8 cellular contexts compared by ENCODE assay signal in the genomic region with DNA sequence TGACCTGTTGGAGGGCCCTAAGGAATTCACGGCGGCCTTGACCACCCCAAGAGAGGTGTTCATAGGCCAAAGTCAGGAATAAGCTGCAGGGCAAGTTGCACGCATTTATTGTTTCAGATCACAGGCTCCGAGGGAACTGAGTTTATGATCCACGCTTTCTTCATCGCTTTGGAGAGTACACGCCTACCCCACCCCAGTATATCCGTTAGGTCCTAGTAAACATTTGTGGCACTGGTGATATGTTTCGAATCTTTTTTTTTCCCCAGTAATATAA. TPM values are rescaled to one million over a fixed set of nuclear protein-coding genes. Genes with fewer than 3 reads are reported as not detected.
DNase-seq lines count a peak whose midpoint lies in the region; ATAC-seq and TF ChIP-seq lines count a peak whose summit lies in the region.

No MANE protein-coding gene starts in this region.

- no peaks in the 10 kb centered on the region for H3K9me3 ChIP-seq in thoracic aorta

- no peak for TF ChIP-seq CTCF in kidney epithelial cell (IDR thresholded peaks at IDR 0.05; ENCODE audit: insufficient read depth, low read length, poor library complexity, severe bottlenecking)
- no peak for TF ChIP-seq CTCF in thoracic aorta (IDR thresholded peaks at IDR 0.05)

- no peaks in the 10 kb centered on the region for H3K27me3 ChIP-seq in kidney epithelial cell (ENCODE audit: control insufficient read depth, insufficient read depth, low read length)
- H3K27me3 ChIP-seq in thoracic aorta (replicated peaks; ENCODE audit: insufficient read depth): no peaks in the 10 kb centered on the region

- peaks cover 41% of the 10 kb centered on the region for H3K4me1 Mint-ChIP-seq in activated CD8-positive, alpha-beta memory T cell treated with anti-CD3 and anti-CD28 coated beads, Interleukin-2, amount 10 ng/mL, durations not matched to agents 7 days and 5 days
- peaks cover 38% of the 10 kb centered on the region for H3K4me1 Mint-ChIP-seq in activated naive CD8-positive, alpha-beta T cell (ENCODE audit: low read depth)

- no peaks in the 10 kb centered on the region for H3K9me3 Mint-ChIP-seq in activated CD8-positive, alpha-beta memory T cell treated with anti-CD3 and anti-CD28 coated beads, Interleukin-2, amount 10 ng/mL, durations not matched to agents 7 days and 5 days (ENCODE audit: low read depth)
- no peaks in the 10 kb centered on the region for H3K9me3 Mint-ChIP-seq in activated naive CD8-positive, alpha-beta T cell (ENCODE audit: low read depth)

- H3K4me3 Mint-ChIP-seq in activated CD8-positive, alpha-beta memory T cell treated with anti-CD3 and anti-CD28 coated beads, Interleukin-2, amount 10 ng/mL, durations not matched to agents 7 days and 5 days: peak overlapping the region; percentile 89
- H3K4me3 Mint-ChIP-seq in activated naive CD8-positive, alpha-beta T cell: peak overlapping the region; percentile 99

- no peak for ATAC-seq in activated CD8-positive, alpha-beta memory T cell treated with anti-CD3 and anti-CD28 coated beads, Interleukin-2, amount 10 ng/mL, durations not matched to agents 7 days and 5 days
- ATAC-seq in thoracic aorta (ENCODE audit: insufficient number of reproducible peaks, low FRiP score, low read depth) (no peak), GM21717 (IDR thresholded peaks at IDR 0.05; ENCODE audit: unreplicated experiment) (no peak), HG03469 (IDR thresholded peaks at IDR 0.05; ENCODE audit: unreplicated experiment) (no peak)

- no peaks in the 10 kb centered on the region for H3K27me3 Mint-ChIP-seq in activated CD8-positive, alpha-beta memory T cell treated with anti-CD3 and anti-CD28 coated beads, Interleukin-2, amount 10 ng/mL, durations not matched to agents 7 days and 5 days
- no peaks in the 10 kb centered on the region for H3K27me3 Mint-ChIP-seq in activated naive CD8-positive, alpha-beta T cell

- peak overlapping the region; percentile 91 to 94 for H3K27ac ChIP-seq in thoracic aorta

- H3K4me3 ChIP-seq in kidney epithelial cell (ENCODE audit: low read depth, low read length) (peak overlapping the region; percentile 61), thoracic aorta (peak overlapping the region; percentile 94)

- peaks cover 1% of the 10 kb centered on the region for H3K36me3 ChIP-seq in kidney epithelial cell (ENCODE audit: control insufficient read depth, insufficient read depth, low read length)
- peaks cover 21% of the 10 kb centered on the region for H3K36me3 ChIP-seq in thoracic aorta

- DNase-seq in activated CD8-positive, alpha-beta memory T cell treated with anti-CD3 and anti-CD28 coated beads, Interleukin-2, amount 10 ng/mL, durations not matched to agents 7 days and 5 days: no peak
- DNase-seq in activated CD8-positive, alpha-beta memory T cell treated with anti-CD3 and anti-CD28 coated beads, Interleukin-2, amount 50 U/mL, for 48 hours: no peak
- DNase-seq in kidney epithelial cell (ENCODE audit: low read depth) (no peak), thoracic aorta (ENCODE audit: low spot score) (no peak), midbrain (lab: John Stamatoyannopoulos, UW) (no peak)

- H3K4me1 ChIP-seq in thoracic aorta (ENCODE audit: control insufficient read depth in 1 of 2, low read depth in 2 of 2): peaks cover 3 to 23% of the 10 kb centered on the region in 2 donors

- CTCF ChIA-PET in activated CD8-positive, alpha-beta memory T cell treated with anti-CD3 and anti-CD28 coated beads, Interleukin-2, amount 10 ng/mL, durations not matched to agents 7 days and 5 days (lab: Charles Lee): interaction anchor here (0.9 to 1.9 kb wide), 6 partner anchors 8 to 141 kb away, joined by 3 to 6 read pairs (median 4); a partner anchor contains a TSS

- H3K36me3 Mint-ChIP-seq in activated CD8-positive, alpha-beta memory T cell treated with anti-CD3 and anti-CD28 coated beads, Interleukin-2, amount 10 ng/mL, durations not matched to agents 7 days and 5 days: peaks cover 27% of the 10 kb centered on the region
- no peaks in the 10 kb centered on the region for H3K36me3 Mint-ChIP-seq in activated naive CD8-positive, alpha-beta T cell

- H3K27ac Mint-ChIP-seq in activated CD8-positive, alpha-beta memory T cell treated with anti-CD3 and anti-CD28 coated beads, Interleukin-2, amount 10 ng/mL, durations not matched to agents 7 days and 5 days: peak overlapping the region; percentile 93
- H3K27ac Mint-ChIP-seq in activated naive CD8-positive, alpha-beta T cell: peak overlapping the region; percentile 98

RNA-seq across cellular contexts. Expression of a gene that starts 0.8 kb away (rescaled TPM):
- 100 to 1,000 TPM; 248 to 275 TPM for total RNA-seq in activated CD8-positive, alpha-beta memory T cell treated with anti-CD3 and anti-CD28 coated beads, Interleukin-2, amount 10 ng/mL, durations not matched to agents 7 days and 5 days
- total RNA-seq in kidney epithelial cell: 271 and 300 TPM in 2 replicates
- total RNA-seq in thoracic aorta: 100 to 1,000 TPM; 120 to 159 TPM

RNA-seq across cellular contexts. Expression of a gene that starts 7.5 kb away (rescaled TPM):
- 10 to 100 TPM; 27.9 to 35.7 TPM for total RNA-seq in activated CD8-positive, alpha-beta memory T cell treated with anti-CD3 and anti-CD28 coated beads, Interleukin-2, amount 10 ng/mL, durations not matched to agents 7 days and 5 days
- 26.9 and 36.4 TPM in 2 replicates for total RNA-seq in kidney epithelial cell
- total RNA-seq in thoracic aorta: 10 to 100 TPM; 16.4 to 24.3 TPM

RNA-seq across cellular contexts. Expression of a gene that starts 19.4 kb away (rescaled TPM):
- 100 to 1,000 TPM; 130 to 131 TPM for total RNA-seq in activated CD8-positive, alpha-beta memory T cell treated with anti-CD3 and anti-CD28 coated beads, Interleukin-2, amount 10 ng/mL, durations not matched to agents 7 days and 5 days
- total RNA-seq in kidney epithelial cell (64.8 and 76.5 TPM in 2 replicates), thoracic aorta (10 to 100 TPM; 20.5 to 28.6 TPM)

RNA-seq across cellular contexts. Expression of a gene that starts 19.5 kb away (rescaled TPM):
- total RNA-seq in activated CD8-positive, alpha-beta memory T cell treated with anti-CD3 and anti-CD28 coated beads, Interleukin-2, amount 10 ng/mL, durations not matched to agents 7 days and 5 days: 10 to 100 TPM; 23.7 to 31.0 TPM
- total RNA-seq in kidney epithelial cell (3.4 and 4.0 TPM in 2 replicates), thoracic aorta (1 to 10 TPM; 1.5 to 2.9 TPM)

RNA-seq across cellular contexts. Expression of a gene that starts 23.8 kb away (rescaled TPM):
- total RNA-seq in activated CD8-positive, alpha-beta memory T cell treated with anti-CD3 and anti-CD28 coated beads, Interleukin-2, amount 10 ng/mL, durations not matched to agents 7 days and 5 days: 10 to 100 TPM; 64.5 to 69.7 TPM
- total RNA-seq in kidney epithelial cell: 68.7 and 80.8 TPM in 2 replicates
- total RNA-seq in thoracic aorta: 10 to 100 TPM; 27.5 to 30.3 TPM
